In the genomic region with DNA sequence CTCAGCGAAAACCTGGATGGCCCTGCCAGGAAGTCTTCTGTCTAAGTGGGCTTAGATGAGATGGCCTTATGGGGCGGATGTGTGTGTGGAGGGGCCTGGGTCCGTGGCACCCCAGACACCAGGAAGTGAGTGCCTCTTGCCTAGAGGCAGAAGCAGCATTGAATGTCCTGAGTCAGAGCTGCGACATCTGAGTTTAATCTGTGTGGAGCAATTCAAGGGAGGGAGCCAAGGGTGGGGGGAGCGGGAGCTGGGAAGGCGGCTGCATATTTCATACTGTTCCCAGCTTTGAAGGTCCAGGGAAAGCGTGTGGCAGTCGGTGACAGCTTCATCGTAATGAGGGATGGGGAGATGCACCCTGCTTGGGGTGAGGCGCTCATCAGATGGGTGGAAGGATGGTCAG, we compare ENCODE assay signal across 19 cellular contexts.
"Had no signal": no experiment of that assay in that cellular context is flagged by ENCODE, and none has a peak within 500 bp of the region (broad histone marks: within the 10 kb centered on the region; RNA-seq: fewer than 3 reads in every experiment).

No MANE protein-coding gene starts in this region.

- H3K79me2 ChIP-seq: parathyroid adenoma had no signal

- H3K27ac ChIP-seq: breast epithelium, coronary artery, foreskin keratinocyte, neutrophil, parathyroid adenoma, spleen, upper lobe of right lung had no signal

- H3K4me3 ChIP-seq: breast epithelium, coronary artery, lung, spleen, upper lobe of right lung had no signal

- H3K36me3 ChIP-seq: breast epithelium, neutrophil, spleen, upper lobe of right lung had no signal

- H3K9me3 ChIP-seq: breast epithelium, neutrophil, spleen, upper lobe of right lung had no signal

- DNase-seq: activated CD4-positive, alpha-beta T cell treated with anti-CD3 and anti-CD28 coated beads, Interleukin-2, amount 10 ng/mL, durations not matched to agents 24 days and 14 days; activated CD4-positive, CD25-positive, alpha-beta regulatory T cell; activated CD8-positive, alpha-beta T cell treated with anti-CD3 and anti-CD28 coated beads for 36 hours; activated naive CD4-positive, alpha-beta T cell treated with anti-CD3 and anti-CD28 coated beads for 36 hours; activated naive CD8-positive, alpha-beta T cell treated with anti-CD3 and anti-CD28 coated beads, Interleukin-2, amount 50 U/mL, for 24 hours; activated T-cell treated with anti-CD3 and anti-CD28 coated beads, Interleukin-2, amount 50 U/mL, for 1 hour; foreskin keratinocyte; hypothalamus; spleen; stimulated activated CD4-positive, alpha-beta T cell treated with anti-CD3 and anti-CD28 coated beads, Interleukin-4, amount 100 ng/mL, for 4 hours had no signal

- H3K4me1 ChIP-seq: breast epithelium, foreskin keratinocyte, parathyroid adenoma, spleen, upper lobe of right lung had no signal

- ATAC-seq: activated CD8-positive, alpha-beta T cell treated with anti-CD3 and anti-CD28 coated beads for 36 hours; activated naive CD8-positive, alpha-beta T cell treated with anti-CD3 and anti-CD28 coated beads, Interleukin-2, amount 50 U/mL, for 24 hours; foreskin keratinocyte; natural killer cell treated with Interleukin-12 subunit alpha and Interleukin-12 subunit beta and Interleukin-15 and Interleukin-18, amount 100 ng/mL, for 72 hours; sciatic nerve; stimulated activated memory B cell treated with anti-CD40 and anti-IgM and Interleukin-4, amounts not matched to agents 10 μg/mL and 1 μg/mL and 100 μg/mL, for 72 hours; upper lobe of right lung had no signal

- H3K27me3 ChIP-seq: breast epithelium, upper lobe of right lung had no signal

- H2AFZ ChIP-seq: parathyroid adenoma had no signal
